Comparison of ENCODE assay signal across 17 cellular contexts in genomic region chr13:31093145-31093885, GRCh38.
"Had no signal": no experiment of that assay in that cellular context is flagged by ENCODE, and none has a peak within 500 bp of the region (broad histone marks: within the 10 kb centered on the region; RNA-seq: fewer than 3 reads in every experiment).

No MANE protein-coding gene starts in this region.

- H3K4me3 ChIP-seq: colonic mucosa, gastrocnemius medialis, lower lobe of right lung, neural progenitor cell, sigmoid colon, spleen had no signal

- H3K36me3 ChIP-seq: colonic mucosa, gastrocnemius medialis, lower lobe of right lung, neural progenitor cell, sigmoid colon, spleen had no signal

- H3K4me2 ChIP-seq: neural progenitor cell had no signal

- H3K9ac ChIP-seq: neural progenitor cell had no signal

- DNase-seq: activated CD4-positive, alpha-beta memory T cell treated with anti-CD3 and anti-CD28 coated beads for 36 hours; activated CD4-positive, alpha-beta T cell treated with anti-CD3 and anti-CD28 coated beads for 48 hours; activated naive CD4-positive, alpha-beta T cell treated with Interleukin-2 at 50 U/mL for 16 hours; activated naive CD8-positive, alpha-beta T cell treated with anti-CD3 and anti-CD28 coated beads for 36 hours; activated T-cell treated with anti-CD3 and anti-CD28 coated beads, Interleukin-2, amount 50 U/mL, for 48 hours; colonic mucosa; gastrocnemius medialis; left colon; lower lobe of right lung; naive thymus-derived CD8-positive, alpha-beta T cell; retina; sigmoid colon; spleen; stimulated activated CD4-positive, alpha-beta T cell treated with anti-CD3 and anti-CD28 coated beads, Interleukin-4, amount 100 ng/mL, for 24 hours; stimulated activated naive CD4-positive, alpha-beta T cell treated with Interleukin-2 at 50 U/mL for 16 hours; T-helper 2 cell had no signal

- H3K27ac ChIP-seq: colonic mucosa, gastrocnemius medialis, lower lobe of right lung, neural progenitor cell, sigmoid colon, spleen had no signal

- H2AFZ ChIP-seq: neural progenitor cell had no signal

- H3K27me3 ChIP-seq: colonic mucosa, neural progenitor cell had no signal

- H3K9me3 ChIP-seq: colonic mucosa, gastrocnemius medialis, lower lobe of right lung, sigmoid colon, spleen had no signal

- ATAC-seq: gastrocnemius medialis; left colon; lower lobe of right lung; naive thymus-derived CD8-positive, alpha-beta T cell had no signal

- H3K4me1 ChIP-seq: colonic mucosa, gastrocnemius medialis, lower lobe of right lung, sigmoid colon had no signal
